23 cellular contexts compared by ENCODE assay signal in genomic region chr5:157648275-157648990, GRCh38. TPM values are rescaled to one million over a fixed set of nuclear protein-coding genes. Genes with fewer than 3 reads are reported as not detected.
"Had no signal": no experiment of that assay in that cellular context is flagged by ENCODE, and none has a peak within 500 bp of the region (broad histone marks: within the 10 kb centered on the region; RNA-seq: fewer than 3 reads in every experiment).

No MANE protein-coding gene starts in this region.

- H3K27ac ChIP-seq: epithelial cell of prostate, right atrium auricular region, VCaP had no signal

- ATAC-seq: activated T-cell treated with anti-CD3 and anti-CD28 coated beads, Interleukin-2, amount 50 U/mL, for 72 hours; left lobe of liver had no signal

- H3K27ac Mint-ChIP-seq: activated T-cell treated with anti-CD3 and anti-CD28 coated beads, Interleukin-2, amount 50 U/mL, for 72 hours; brain; endodermal cell; progenitor cell of endocrine pancreas had no signal

- H3K9me3 ChIP-seq: right atrium auricular region had no signal

- H3K27me3 ChIP-seq: right atrium auricular region had no signal

- H3K36me3 ChIP-seq: right atrium auricular region had no signal

- H3K4me3 ChIP-seq: lung, right atrium auricular region had no signal

- H3K4me3 Mint-ChIP-seq: activated T-cell treated with anti-CD3 and anti-CD28 coated beads, Interleukin-2, amount 50 U/mL, for 72 hours; brain; endodermal cell had no signal

- H3K4me1 Mint-ChIP-seq: brain, endodermal cell had no signal

- H3K27me3 Mint-ChIP-seq: progenitor cell of endocrine pancreas had no signal

- DNase-seq: activated CD4-positive, alpha-beta T cell treated with anti-CD3 and anti-CD28 coated beads for 1 hour; activated CD4-positive, alpha-beta T cell treated with anti-CD3 and anti-CD28 coated beads, Interleukin-2, amount 50 U/mL, for 4 hours; activated effector memory CD4-positive, alpha-beta T cell treated with anti-CD3 and anti-CD28 coated beads, Interleukin-2, amount 50 U/mL, for 16 hours; activated naive CD4-positive, alpha-beta T cell treated with anti-CD3 and anti-CD28 coated beads, Interleukin-2, amount 50 U/mL, for 16 hours; activated T-cell treated with anti-CD3 and anti-CD28 coated beads, Interleukin-2, amount 50 U/mL, for 72 hours; caudate nucleus; endodermal cell; foreskin melanocyte; hypothalamus; occipital lobe; small intestine; stimulated activated CD4-positive, alpha-beta T cell treated with anti-CD3 and anti-CD28 coated beads, Interleukin-4, amount 100 ng/mL, for 1 hour; T-helper 2 cell had no signal

RNA-seq across cellular contexts. Expression of gene SOX30, which starts 3.8 kb away (rescaled TPM):
- total RNA-seq: dermis microvascular lymphatic vessel endothelial cell, left lobe of liver, occipital lobe, progenitor cell of endocrine pancreas had no signal

RNA-seq across cellular contexts. Expression of gene C5orf52, which starts 22.9 kb away (rescaled TPM):
- total RNA-seq: activated CD8-positive, alpha-beta memory T cell treated with anti-CD3 and anti-CD28 coated beads for 36 hours; activated T-cell treated with anti-CD3 and anti-CD28 coated beads, Interleukin-2, amount 50 U/mL, for 72 hours; dermis microvascular lymphatic vessel endothelial cell; endodermal cell; left lobe of liver; lung; occipital lobe; progenitor cell of endocrine pancreas; right atrium auricular region; ureter had no signal
